Comparison of ENCODE assay signal across 19 cellular contexts in the genomic region with DNA sequence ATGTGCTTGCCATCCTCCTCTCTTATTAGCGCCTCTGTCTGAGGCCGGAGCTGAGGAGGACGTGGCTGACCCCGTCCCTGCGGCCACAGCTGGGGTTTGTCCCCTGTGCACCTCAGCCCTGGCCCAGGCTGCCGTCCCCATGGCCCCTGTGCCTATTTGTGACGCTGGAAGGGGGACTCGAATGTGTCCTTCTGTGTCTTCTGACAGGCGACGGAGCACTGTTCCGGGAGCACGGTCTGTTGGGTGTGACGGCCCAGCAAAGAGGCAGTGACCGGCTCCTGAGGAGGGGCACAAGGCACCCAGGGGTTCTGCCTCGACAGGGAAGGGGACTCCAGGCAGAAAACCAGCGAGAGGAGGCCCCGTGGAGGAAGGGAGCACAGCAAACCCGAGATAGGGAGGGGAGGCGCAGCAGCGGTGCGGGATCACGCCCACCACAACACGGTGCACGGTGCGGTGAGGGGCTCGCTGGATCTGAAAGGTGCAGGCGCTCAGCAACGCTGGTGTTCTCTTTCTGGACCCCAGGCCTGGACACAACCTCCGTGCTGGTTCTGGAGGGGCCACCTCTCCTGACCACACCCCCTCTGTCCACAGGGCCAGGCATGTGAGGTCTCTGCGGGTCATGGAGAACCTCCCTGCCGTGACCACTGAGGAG.
"Had no signal": no experiment of that assay in that cellular context is flagged by ENCODE, and none has a peak within 500 bp of the region (broad histone marks: within the 10 kb centered on the region; RNA-seq: fewer than 3 reads in every experiment).

No MANE protein-coding gene starts in this region.

- H3K4me3 Mint-ChIP-seq: activated CD4-positive, alpha-beta memory T cell treated with anti-CD3 and anti-CD28 coated beads for 36 hours; activated CD8-positive, alpha-beta memory T cell treated with anti-CD3 and anti-CD28 coated beads, Interleukin-2, amount 10 ng/mL, durations not matched to agents 7 days and 5 days; activated naive CD8-positive, alpha-beta T cell; neural crest cell had no signal

- H3K27me3 ChIP-seq: right atrium auricular region, testis, upper lobe of left lung had no signal

- H3K9me3 ChIP-seq: prostate gland, right atrium auricular region, testis, upper lobe of left lung had no signal

- H3K27ac ChIP-seq: right atrium auricular region, testis, upper lobe of left lung had no signal

- ATAC-seq: activated CD8-positive, alpha-beta memory T cell treated with anti-CD3 and anti-CD28 coated beads, Interleukin-2, amount 10 ng/mL, durations not matched to agents 7 days and 5 days; left lobe of liver had no signal

- H3K9me3 Mint-ChIP-seq: activated CD4-positive, alpha-beta memory T cell treated with anti-CD3 and anti-CD28 coated beads for 36 hours; neural crest cell had no signal

- H3K4me3 ChIP-seq: lung, prostate gland, right atrium auricular region, testis, upper lobe of left lung had no signal

- H3K36me3 Mint-ChIP-seq: activated CD8-positive, alpha-beta memory T cell treated with anti-CD3 and anti-CD28 coated beads, Interleukin-2, amount 10 ng/mL, durations not matched to agents 7 days and 5 days; activated naive CD8-positive, alpha-beta T cell had no signal

- H3K27me3 Mint-ChIP-seq: activated CD4-positive, alpha-beta memory T cell treated with anti-CD3 and anti-CD28 coated beads for 36 hours; activated CD8-positive, alpha-beta memory T cell treated with anti-CD3 and anti-CD28 coated beads, Interleukin-2, amount 10 ng/mL, durations not matched to agents 7 days and 5 days; activated naive CD8-positive, alpha-beta T cell had no signal

- DNase-seq: activated CD4-positive, alpha-beta memory T cell treated with anti-CD3 and anti-CD28 coated beads for 36 hours; activated CD4-positive, alpha-beta T cell treated with anti-CD3 and anti-CD28 coated beads for 4 hours; activated CD8-positive, alpha-beta memory T cell treated with anti-CD3 and anti-CD28 coated beads, Interleukin-2, amount 10 ng/mL, durations not matched to agents 7 days and 5 days; dermis blood vessel endothelial cell; effector memory CD4-positive, alpha-beta T cell; foreskin fibroblast; hippocampal formation; stimulated activated CD4-positive, alpha-beta T cell treated with anti-CD3 and anti-CD28 coated beads, Interleukin-15, amount 100 ng/mL, for 24 hours; stimulated activated CD4-positive, alpha-beta T cell treated with anti-CD3 and anti-CD28 coated beads, Interleukin-4, amount 100 ng/mL, for 1 hour; testis had no signal

- H3K36me3 ChIP-seq: prostate gland, right atrium auricular region had no signal

- H3K27ac Mint-ChIP-seq: activated CD4-positive, alpha-beta memory T cell treated with anti-CD3 and anti-CD28 coated beads for 36 hours; activated CD8-positive, alpha-beta memory T cell treated with anti-CD3 and anti-CD28 coated beads, Interleukin-2, amount 10 ng/mL, durations not matched to agents 7 days and 5 days; activated naive CD8-positive, alpha-beta T cell had no signal

- FAIRE-seq: islet of Langerhans, TTC549 had no signal
